Comparison of ENCODE assay signal across 8 cellular contexts in the genomic region with DNA sequence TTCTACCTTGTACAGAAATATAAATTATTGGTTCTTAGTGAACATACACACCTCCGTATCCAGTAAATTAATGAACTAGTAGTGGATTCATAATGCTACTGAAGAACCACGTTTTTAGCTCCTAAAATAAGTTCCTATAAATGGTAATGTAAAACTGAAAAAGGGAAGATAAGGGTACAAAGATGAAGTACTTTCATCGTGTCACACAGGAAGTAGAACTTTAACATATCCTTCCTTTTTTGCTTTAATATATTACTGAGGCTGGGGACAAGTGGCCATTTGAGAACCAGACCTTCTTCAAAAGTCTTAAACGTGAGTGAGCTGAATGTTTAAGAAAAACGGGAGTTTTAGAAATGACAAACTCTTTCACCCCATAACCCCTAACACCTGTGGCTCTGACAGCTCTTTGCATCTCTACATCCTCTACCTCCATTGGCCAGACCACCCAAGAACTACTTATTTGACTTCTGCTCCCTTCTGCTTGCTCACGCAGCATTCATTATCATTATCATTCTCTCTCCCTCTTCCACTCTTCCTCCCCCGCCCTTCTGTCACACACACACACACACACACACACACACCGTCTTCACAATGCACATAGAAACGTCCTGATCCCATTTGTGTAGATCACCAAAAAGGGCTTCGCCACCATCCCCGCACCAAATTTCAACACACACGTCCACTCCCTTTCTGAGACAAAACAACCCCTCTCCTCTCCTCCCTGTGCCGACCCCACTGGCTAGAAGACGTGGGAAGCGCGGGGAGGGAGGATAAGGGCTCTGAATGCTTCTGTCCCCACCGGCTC. TPM values are rescaled to one million over a fixed set of nuclear protein-coding genes. Genes with fewer than 3 reads are reported as not detected.
DNase-seq lines count a peak whose midpoint lies in the region; ATAC-seq, FAIRE-seq and TF ChIP-seq lines count a peak whose summit lies in the region.

No MANE protein-coding gene starts in this region.

- 3 to 5% methylated on average over 17 of the region's 17 CpGs for WGBS in pancreas, 2 donors

- intact Hi-C loops in activated CD8-positive, alpha-beta T cell treated with anti-CD3 and anti-CD28 coated beads for 36 hours (cut with micrococcal nuclease), result no loop called here
- intact Hi-C loops in pancreas (cut with DNase I), result no loop called here

- CTCF ChIA-PET in activated CD8-positive, alpha-beta T cell treated with anti-CD3 and anti-CD28 coated beads for 36 hours (lab: Charles Lee), result interaction anchor here (0.7 to 0.9 kb wide), 2 partner anchors 8 to 287 kb away, joined by 3 read pairs; no protein-coding TSS in a partner anchor

- FAIRE-seq in pancreas (lab: Jason Lieb, UNC), result no peak

- H3K27ac ChIP-seq in pancreas, result peak overlapping the region; percentile 37 to 85 (median 76)

- ATAC-seq in GM19463 (IDR thresholded peaks at IDR 0.05; ENCODE audit: unreplicated experiment), result peak; percentile 22
- ATAC-seq in activated CD8-positive, alpha-beta T cell treated with anti-CD3 and anti-CD28 coated beads for 36 hours, result peak; percentile 26
- ATAC-seq in pancreas, result peak in 3 of 4 donors; percentile 0 to 16 (median 1)
- ATAC-seq in GM18520 (IDR thresholded peaks at IDR 0.05; ENCODE audit: unreplicated experiment), result no peak

- H3K4me1 ChIP-seq in pancreas, result peaks cover 0 to 4% (median 0%) of the 10 kb centered on the region in 3 donors

- H3K27me3 Mint-ChIP-seq in activated CD8-positive, alpha-beta T cell treated with anti-CD3 and anti-CD28 coated beads for 36 hours, result peaks cover 42% of the 10 kb centered on the region

- peaks cover 4% of the 10 kb centered on the region for H3K36me3 Mint-ChIP-seq in activated CD8-positive, alpha-beta T cell treated with anti-CD3 and anti-CD28 coated beads for 36 hours (ENCODE audit: low read depth)

- no peaks in the 10 kb centered on the region for H3K36me3 ChIP-seq in pancreas

- peaks cover 3% of the 10 kb centered on the region for H3K9me3 Mint-ChIP-seq in activated CD8-positive, alpha-beta T cell treated with anti-CD3 and anti-CD28 coated beads for 36 hours

- H3K4me1 Mint-ChIP-seq in activated CD8-positive, alpha-beta T cell treated with anti-CD3 and anti-CD28 coated beads for 36 hours (ENCODE audit: low read depth), result peaks cover 15% of the 10 kb centered on the region

- no peak for TF ChIP-seq CTCF in activated CD8-positive, alpha-beta T cell treated with anti-CD3 and anti-CD28 coated beads for 36 hours (IDR thresholded peaks at IDR 0.05)
- TF ChIP-seq CTCF in foreskin fibroblast (IDR thresholded peaks at IDR 0.05; ENCODE audit: low read depth, low read length) (no peak), pancreas (IDR thresholded peaks at IDR 0.05) (no peak)

- H3K27ac Mint-ChIP-seq in activated CD8-positive, alpha-beta T cell treated with anti-CD3 and anti-CD28 coated beads for 36 hours, result peak overlapping the region; percentile 83

- H3K4me3 ChIP-seq in foreskin fibroblast (ENCODE audit: low read depth in 1 of 2, low read length in 2 of 2), result peak overlapping the region; percentile 81 to 98
- H3K4me3 ChIP-seq in pancreas, result peak overlapping the region; percentile 51 to 68 (median 53)

- DNase-seq in DMS153 treated with DMSO at 0.1 percent for 48 hours (lab: John Stamatoyannopoulos, UW; ENCODE audit: unreplicated experiment) (peak; percentile 80), M059J (ENCODE audit: low read depth) (peak; percentile 50), foreskin fibroblast (peak; percentile 21 to 59), pancreas (peak in 1 of 6 donors; percentile 15), cerebellar nuclear complex (lab: John Stamatoyannopoulos, UW) (no peak)
- no peak for DNase-seq in activated CD8-positive, alpha-beta T cell treated with anti-CD3 and anti-CD28 coated beads for 36 hours

- peak overlapping the region; percentile 86 for H3K4me3 Mint-ChIP-seq in activated CD8-positive, alpha-beta T cell treated with anti-CD3 and anti-CD28 coated beads for 36 hours

- no peaks in the 10 kb centered on the region for H3K9me3 ChIP-seq in pancreas

- POLR2A ChIA-PET in activated CD8-positive, alpha-beta T cell treated with anti-CD3 and anti-CD28 coated beads for 36 hours (lab: Charles Lee), result interaction anchor here (0.8 to 0.9 kb wide), 2 partner anchors 9 to 218 kb away, joined by 3 read pairs; no protein-coding TSS in a partner anchor

- H3K27me3 ChIP-seq in pancreas, result peaks cover 0 to 19% (median 0%) of the 10 kb centered on the region in 4 donors

RNA-seq across cellular contexts. Expression of a gene that starts 0.7 kb away (rescaled TPM):
- total RNA-seq in M059J (2014; rRNA removed; shearing (Covaris generic)), result 43.2 and 113 TPM in 2 replicates
- total RNA-seq in activated CD8-positive, alpha-beta T cell treated with anti-CD3 and anti-CD28 coated beads for 36 hours, result 1 to 10 TPM; 7.0 to 8.1 TPM
- total RNA-seq in pancreas, result 10 to 100 TPM in 1 of 6 donors, 1 to 10 TPM in 5; 3.7 to 16.3 (median 5.6) TPM
- 1 to 10 TPM; 2.9 to 3.0 TPM for polyA plus RNA-seq in pancreas

Comparison
In these comparisons a context has a peak if more than half of its experiments do, and no peak if none do; other contexts are left out.
1. DNase-seq: peak in DMS153 treated with DMSO at 0.1 percent for 48 hours (single experiment), M059J (single experiment) and foreskin fibroblast (2 of 2); none in activated CD8-positive, alpha-beta T cell treated with anti-CD3 and anti-CD28 coated beads for 36 hours (single experiment) and cerebellar nuclear complex (0 of 2).